Comparison of ENCODE assay signal across 8 cellular contexts in genomic region chr1:25695066-25695990, GRCh38.
DNase-seq lines count a peak whose midpoint lies in the region; ATAC-seq, FAIRE-seq and TF ChIP-seq lines count a peak whose summit lies in the region.

No MANE protein-coding gene starts in this region.

- H3K27me3 Mint-ChIP-seq in activated T-cell treated with anti-CD3 and anti-CD28 coated beads, Interleukin-2, amount 50 U/mL, for 24 hours = no peaks in the 10 kb centered on the region
- peaks cover 7% of the 10 kb centered on the region for H3K27me3 Mint-ChIP-seq in astrocyte (ENCODE audit: low read depth, unreplicated experiment)
- H3K27me3 Mint-ChIP-seq in activated CD8-positive, alpha-beta memory T cell treated with anti-CD3 and anti-CD28 coated beads, Interleukin-2, amount 10 ng/mL, durations not matched to agents 7 days and 5 days = peaks cover 46% of the 10 kb centered on the region

- peaks cover 2% of the 10 kb centered on the region for H3K36me3 Mint-ChIP-seq in activated T-cell treated with anti-CD3 and anti-CD28 coated beads, Interleukin-2, amount 50 U/mL, for 24 hours (ENCODE audit: low read depth)
- H3K36me3 Mint-ChIP-seq in astrocyte (ENCODE audit: low read depth, unreplicated experiment) = no peaks in the 10 kb centered on the region
- H3K36me3 Mint-ChIP-seq in activated CD8-positive, alpha-beta memory T cell treated with anti-CD3 and anti-CD28 coated beads, Interleukin-2, amount 10 ng/mL, durations not matched to agents 7 days and 5 days = no peaks in the 10 kb centered on the region

- DNase-seq in activated T-cell treated with anti-CD3 and anti-CD28 coated beads, Interleukin-2, amount 50 U/mL, for 24 hours = peak; percentile 23
- DNase-seq in activated T-cell treated with anti-CD3 and anti-CD28 coated beads, Interleukin-2, amount 50 U/mL, for 48 hours = no peak
- peak; percentile 98 for DNase-seq in astrocyte (ENCODE audit: low read depth)
- DNase-seq in iPS-NIHi11 (ENCODE audit: low spot score) = peak; percentile 44
- peak; percentile 90 for DNase-seq in smooth muscle cell of the brain vasculature (ENCODE audit: low read depth, low spot score)
- DNase-seq in DMS153 treated with DMSO at 0.1 percent for 48 hours (lab: John Stamatoyannopoulos, UW; ENCODE audit: unreplicated experiment) = no peak
- DNase-seq in activated CD8-positive, alpha-beta memory T cell treated with anti-CD3 and anti-CD28 coated beads, Interleukin-2, amount 10 ng/mL, durations not matched to agents 7 days and 5 days = no peak
- DNase-seq in NCI-H345 (lab: John Stamatoyannopoulos, UW) = no peak

- H3K36me3 ChIP-seq in astrocyte (ENCODE audit: insufficient read depth, low read length) = no peaks in the 10 kb centered on the region

- TF ChIP-seq CTCF in astrocyte (IDR thresholded peaks at IDR 0.05; ENCODE audit: insufficient read depth, low read depth, low read length) = peak; percentile 22

- H3K4me1 ChIP-seq in astrocyte (ENCODE audit: insufficient read depth, low read length) = peaks cover 43% of the 10 kb centered on the region

- no peaks in the 10 kb centered on the region for H3K79me2 ChIP-seq in astrocyte (ENCODE audit: insufficient read depth, low read length)

- H3K4me2 ChIP-seq in astrocyte (ENCODE audit: low read length) = peak overlapping the region; percentile 73

- no peaks in the 10 kb centered on the region for H3K27me3 ChIP-seq in astrocyte (ENCODE audit: insufficient read depth, low read length)

- H3K27ac Mint-ChIP-seq in activated T-cell treated with anti-CD3 and anti-CD28 coated beads, Interleukin-2, amount 50 U/mL, for 24 hours = peak overlapping the region; percentile 77
- H3K27ac Mint-ChIP-seq in astrocyte (ENCODE audit: unreplicated experiment) = peak overlapping the region; percentile 99
- no peak overlapping the region for H3K27ac Mint-ChIP-seq in activated CD8-positive, alpha-beta memory T cell treated with anti-CD3 and anti-CD28 coated beads, Interleukin-2, amount 10 ng/mL, durations not matched to agents 7 days and 5 days

- H3K27ac ChIP-seq in astrocyte (ENCODE audit: low read depth, low read length) = peak overlapping the region; percentile 84

- ATAC-seq in activated CD8-positive, alpha-beta memory T cell treated with anti-CD3 and anti-CD28 coated beads, Interleukin-2, amount 10 ng/mL, durations not matched to agents 7 days and 5 days = no peak

- H3K9me3 Mint-ChIP-seq in activated T-cell treated with anti-CD3 and anti-CD28 coated beads, Interleukin-2, amount 50 U/mL, for 24 hours = no peaks in the 10 kb centered on the region
- no peaks in the 10 kb centered on the region for H3K9me3 Mint-ChIP-seq in astrocyte (ENCODE audit: unreplicated experiment)
- no peaks in the 10 kb centered on the region for H3K9me3 Mint-ChIP-seq in activated CD8-positive, alpha-beta memory T cell treated with anti-CD3 and anti-CD28 coated beads, Interleukin-2, amount 10 ng/mL, durations not matched to agents 7 days and 5 days (ENCODE audit: low read depth)

- CTCF ChIA-PET in activated CD8-positive, alpha-beta memory T cell treated with anti-CD3 and anti-CD28 coated beads, Interleukin-2, amount 10 ng/mL, durations not matched to agents 7 days and 5 days (lab: Charles Lee) = no interaction called here

- no peaks in the 10 kb centered on the region for H4K20me1 ChIP-seq in astrocyte (ENCODE audit: insufficient read depth, low read length)

- H3K4me3 Mint-ChIP-seq in activated T-cell treated with anti-CD3 and anti-CD28 coated beads, Interleukin-2, amount 50 U/mL, for 24 hours = peak overlapping the region; percentile 49
- H3K4me3 Mint-ChIP-seq in astrocyte (ENCODE audit: unreplicated experiment) = peak overlapping the region; percentile 42
- H3K4me3 Mint-ChIP-seq in activated CD8-positive, alpha-beta memory T cell treated with anti-CD3 and anti-CD28 coated beads, Interleukin-2, amount 10 ng/mL, durations not matched to agents 7 days and 5 days = no peak overlapping the region

- H2AFZ ChIP-seq in astrocyte (ENCODE audit: low read depth, low read length) = no peak overlapping the region

- H3K4me3 ChIP-seq in astrocyte (ENCODE audit: insufficient read depth, low read depth, low read length) = peak overlapping the region; percentile 12

- no peak for FAIRE-seq in astrocyte (lab: Jason Lieb, UNC)

- no peaks in the 10 kb centered on the region for H3K9me3 ChIP-seq in astrocyte (ENCODE audit: insufficient read depth, low read depth, low read length)

- H3K9ac ChIP-seq in astrocyte (ENCODE audit: low read length) = peak overlapping the region; percentile 50

- peaks cover 57% of the 10 kb centered on the region for H3K4me1 Mint-ChIP-seq in activated T-cell treated with anti-CD3 and anti-CD28 coated beads, Interleukin-2, amount 50 U/mL, for 24 hours (ENCODE audit: low read depth)
- H3K4me1 Mint-ChIP-seq in astrocyte (ENCODE audit: low read depth, unreplicated experiment) = peaks cover 47% of the 10 kb centered on the region
- H3K4me1 Mint-ChIP-seq in activated CD8-positive, alpha-beta memory T cell treated with anti-CD3 and anti-CD28 coated beads, Interleukin-2, amount 10 ng/mL, durations not matched to agents 7 days and 5 days = peaks cover 18% of the 10 kb centered on the region

Comparison
In these comparisons a context has a peak if more than half of its experiments do, and no peak if none do; other contexts are left out.
1. DNase-seq: peak in activated T-cell treated with anti-CD3 and anti-CD28 coated beads, Interleukin-2, amount 50 U/mL, for 24 hours (single experiment), astrocyte (single experiment), iPS-NIHi11 (single experiment) and smooth muscle cell of the brain vasculature (single experiment); none in activated T-cell treated with anti-CD3 and anti-CD28 coated beads, Interleukin-2, amount 50 U/mL, for 48 hours (0 of 2), DMS153 treated with DMSO at 0.1 percent for 48 hours (single experiment), activated CD8-positive, alpha-beta memory T cell treated with anti-CD3 and anti-CD28 coated beads, Interleukin-2, amount 10 ng/mL, durations not matched to agents 7 days and 5 days (single experiment) and NCI-H345 (single experiment).